ENCODE assay signal across 2 cellular contexts in the genomic region with DNA sequence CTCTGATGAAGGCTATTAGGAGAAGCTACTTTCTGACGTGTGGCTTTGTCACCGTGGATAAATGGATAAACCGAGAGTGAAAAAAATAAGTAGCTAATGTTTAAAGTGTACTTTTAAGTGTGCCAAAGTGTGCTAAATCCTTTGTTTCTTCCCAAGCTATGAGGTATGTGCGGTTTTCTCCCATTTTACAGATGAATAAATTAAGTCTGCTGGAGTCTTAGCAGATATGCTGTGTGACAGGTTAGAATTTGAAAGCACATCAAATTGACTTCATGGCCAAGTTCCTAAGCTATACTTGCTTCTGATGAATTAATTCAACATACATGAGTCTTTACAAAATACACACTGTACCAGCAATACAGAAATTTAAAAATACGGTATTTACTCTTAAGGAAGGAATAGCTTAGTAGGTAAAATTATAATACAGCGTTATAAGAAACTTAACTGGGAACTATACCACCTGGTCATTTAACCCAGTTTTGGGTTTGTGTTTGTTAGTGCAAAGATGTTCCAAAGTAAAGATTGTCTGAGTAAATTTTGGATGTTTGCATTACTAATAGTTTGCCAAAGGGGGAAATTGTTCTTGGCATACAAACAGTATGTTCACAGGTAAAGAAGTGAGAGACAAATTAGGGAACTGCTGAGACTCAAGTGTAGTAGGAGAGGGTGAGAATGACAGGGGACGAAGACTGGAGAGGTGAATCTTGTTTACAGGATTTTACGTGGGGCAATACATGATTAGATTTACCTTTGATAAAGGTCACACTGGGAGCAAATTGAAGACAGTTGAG.
TF ChIP-seq lines count a peak whose summit lies in the region.

No MANE protein-coding gene starts in this region.

TF ChIP-seq in A549, 52 proteins besides CTCF, POLR2A, EP300 and RAD21:
- TF ChIP-seq HOXB13 (CRISPR knock-in tag; IDR thresholded peaks at IDR 0.05; ENCODE audit: low read depth) (no peak), KDM1A (IDR thresholded peaks at IDR 0.05; ENCODE audit: low read depth) (0 out of 2 replicates have a peak, but pooled peaks have one; percentile 46), HDAC2 (IDR thresholded peaks at IDR 0.05) (no peak), FOSL2 (IDR thresholded peaks at IDR 0.05) (no peak), FOSL2 (CRISPR knock-in tag; IDR thresholded peaks at IDR 0.05) (no peak), CHD2 (IDR thresholded peaks at IDR 0.05; ENCODE audit: low read length, partially characterized antibody) (no peak)

TF ChIP-seq in K562, 482 proteins besides CTCF, POLR2A, EP300 and RAD21:
- TF ChIP-seq DMBX1 (CRISPR knock-in tag; IDR thresholded peaks at IDR 0.05; ENCODE audit: borderline replicate concordance) (no peak), PTTG1 (tag; IDR thresholded peaks at IDR 0.05; ENCODE audit: low read depth) (no peak), RCOR1 (IDR thresholded peaks at IDR 0.05; ENCODE audit: borderline replicate concordance in 1 of 2, low read depth in 2 of 2, low read length in 2 of 2) (peak in 1 of 2 experiments; percentile 39; a peak in 1 of 4 replicates), CBX2 (IDR thresholded peaks at IDR 0.05; ENCODE audit: insufficient read depth, low read length, poor library complexity, severe bottlenecking) (no peak), CHD4 (IDR thresholded peaks at IDR 0.05; ENCODE audit: insufficient read depth, insufficient replicate concordance, low read depth, low read length, poor library complexity, severe bottlenecking) (peak; percentile 52), SAFB2 (IDR thresholded peaks at IDR 0.05; ENCODE audit: borderline replicate concordance, low read depth, low read length, severe bottlenecking) (no peak), KDM2B (CRISPR knock-in tag; IDR thresholded peaks at IDR 0.05) (no peak), SMARCA4 (IDR thresholded peaks at IDR 0.05) (peak; percentile 45; the same call in 1 of the 2 replicates), ZNF778 (CRISPR knock-in tag; IDR thresholded peaks at IDR 0.05) (no peak), ZNF518B (CRISPR knock-in tag; IDR thresholded peaks at IDR 0.05) (no peak), MAZ (CRISPR knock-in tag; conservative IDR thresholded peaks at IDR 0.05 in 1 of 2, IDR thresholded peaks at IDR 0.05 in 1 of 2) (no peak), MCM7 (IDR thresholded peaks at IDR 0.05) (no peak), ZNF165 (CRISPR knock-in tag; IDR thresholded peaks at IDR 0.05; ENCODE audit: borderline replicate concordance) (no peak), RBFOX2 (IDR thresholded peaks at IDR 0.05; ENCODE audit: low read depth, low read length) (peak; percentile 14; the same call in 1 of the 2 replicates), ZSCAN32 (CRISPR knock-in tag; IDR thresholded peaks at IDR 0.05) (no peak), HMGN3 (IDR thresholded peaks at IDR 0.05; ENCODE audit: borderline replicate concordance, extremely low read depth, insufficient read length, low read depth, low read length) (no peak), ZNF124 (CRISPR knock-in tag; IDR thresholded peaks at IDR 0.05) (no peak), CGGBP1 (CRISPR knock-in tag; IDR thresholded peaks at IDR 0.05) (no peak), PTBP1 (IDR thresholded peaks at IDR 0.05; ENCODE audit: low read depth, low read length) (no peak), ETV5 (CRISPR knock-in tag; IDR thresholded peaks at IDR 0.05; ENCODE audit: low read depth) (no peak), ARID4B (CRISPR knock-in tag; IDR thresholded peaks at IDR 0.05) (no peak), CBX1 (IDR thresholded peaks at IDR 0.05; ENCODE audit: low read depth) (no peak), BCOR (IDR thresholded peaks at IDR 0.05) (peak; percentile 90), CREM (IDR thresholded peaks at IDR 0.05; ENCODE audit: low read depth) (0 out of 2 replicates have a peak, but pooled peaks have one; percentile 4), ZEB2 (IDR thresholded peaks at IDR 0.05) (no peak), NONO (IDR thresholded peaks at IDR 0.05; ENCODE audit: low read depth in 2 of 2, low read length in 1 of 2) (no peak), RBM25 (IDR thresholded peaks at IDR 0.05; ENCODE audit: low read depth, low read length, severe bottlenecking) (peak; percentile 90), SPI1 (IDR thresholded peaks at IDR 0.05; ENCODE audit: borderline replicate concordance, low read depth, low read length) (peak; percentile 57; the same call in 1 of the 2 replicates), SRF (CRISPR knock-in tag; IDR thresholded peaks at IDR 0.05) (0 out of 4 replicates have a peak, but pooled peaks of 1 of the 2 experiments have one; percentile 5), NR2C1 (IDR thresholded peaks at IDR 0.05) (0 out of 2 replicates have a peak, but pooled peaks have one; percentile 9), NR2C1 (tag; IDR thresholded peaks at IDR 0.05) (no peak), TFE3 (CRISPR knock-in tag; IDR thresholded peaks at IDR 0.05) (no peak), ADNP (tag; IDR thresholded peaks at IDR 0.05) (peak; percentile 81), BRD9 (IDR thresholded peaks at IDR 0.05; ENCODE audit: low read depth, partially characterized antibody) (peak; percentile 25), KDM1A (IDR thresholded peaks at IDR 0.05) (peak; percentile 57 to 79; a peak in 3 of 4 replicates), ILF3 (IDR thresholded peaks at IDR 0.05; ENCODE audit: borderline replicate concordance) (no peak), SMARCB1 (IDR thresholded peaks at IDR 0.05; ENCODE audit: insufficient read length, low read depth) (no peak), E2F3 (CRISPR knock-in tag; IDR thresholded peaks at IDR 0.05) (no peak)
- TF ChIP-seq, protein P1, sequence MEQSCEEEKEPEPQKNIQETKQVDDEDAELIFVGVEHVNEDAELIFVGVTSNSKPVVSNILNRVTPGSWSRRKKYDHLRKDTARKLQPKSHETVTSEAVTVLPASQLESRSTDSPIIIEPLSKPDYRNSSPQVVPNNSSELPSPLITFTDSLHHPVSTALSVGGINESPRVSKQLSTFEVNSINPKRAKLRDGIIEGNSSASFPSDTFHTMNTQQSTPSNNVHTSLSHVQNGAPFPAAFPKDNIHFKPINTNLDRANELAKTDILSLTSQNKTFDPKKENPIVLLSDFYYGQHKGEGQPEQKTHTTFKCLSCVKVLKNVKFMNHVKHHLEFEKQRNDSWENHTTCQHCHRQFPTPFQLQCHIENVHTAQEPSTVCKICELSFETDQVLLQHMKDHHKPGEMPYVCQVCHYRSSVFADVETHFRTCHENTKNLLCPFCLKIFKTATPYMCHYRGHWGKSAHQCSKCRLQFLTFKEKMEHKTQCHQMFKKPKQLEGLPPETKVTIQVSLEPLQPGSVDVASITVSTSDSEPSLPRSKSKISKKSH (CRISPR knock-in tag; IDR thresholded peaks at IDR 0.05) = no peak
- TF ChIP-seq, protein P2, sequence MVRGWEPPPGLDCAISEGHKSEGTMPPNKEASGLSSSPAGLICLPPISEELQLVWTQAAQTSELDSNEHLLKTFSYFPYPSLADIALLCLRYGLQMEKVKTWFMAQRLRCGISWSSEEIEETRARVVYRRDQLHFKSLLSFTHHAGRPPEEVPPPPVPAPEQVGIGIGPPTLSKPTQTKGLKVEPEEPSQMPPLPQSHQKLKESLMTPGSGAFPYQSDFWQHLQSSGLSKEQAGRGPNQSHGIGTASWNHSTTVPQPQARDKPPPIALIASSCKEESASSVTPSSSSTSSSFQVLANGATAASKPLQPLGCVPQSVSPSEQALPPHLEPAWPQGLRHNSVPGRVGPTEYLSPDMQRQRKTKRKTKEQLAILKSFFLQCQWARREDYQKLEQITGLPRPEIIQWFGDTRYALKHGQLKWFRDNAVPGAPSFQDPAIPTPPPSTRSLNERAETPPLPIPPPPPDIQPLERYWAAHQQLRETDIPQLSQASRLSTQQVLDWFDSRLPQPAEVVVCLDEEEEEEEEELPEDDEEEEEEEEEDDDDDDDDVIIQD (CRISPR knock-in tag; IDR thresholded peaks at IDR 0.05) = no peak
